Comparison of ENCODE assay signal across 21 cellular contexts in genomic region chr5:180717989-180718388, GRCh38. TPM values are rescaled to one million over a fixed set of nuclear protein-coding genes. Genes with fewer than 3 reads are reported as not detected.
DNase-seq lines count a peak whose midpoint lies in the region; ATAC-seq and TF ChIP-seq lines count a peak whose summit lies in the region.
"Had no signal": no experiment of that assay in that cellular context is flagged by ENCODE, and none has a peak within 500 bp of the region (broad histone marks: within the 10 kb centered on the region; RNA-seq: fewer than 3 reads in every experiment).

No MANE protein-coding gene starts in this region.

- peaks cover 0 to 12% (median 6%) of the 10 kb centered on the region in 5 donors for H3K36me3 Mint-ChIP-seq in naive thymus-derived CD4-positive, alpha-beta T cell
- H3K36me3 Mint-ChIP-seq: activated CD4-positive, alpha-beta memory T cell treated with anti-CD3 and anti-CD28 coated beads for 36 hours had no signal

- intact Hi-C loops in naive thymus-derived CD4-positive, alpha-beta T cell (cut with micrococcal nuclease), result loop anchor here (1.0 to 2.0 kb wide), 11 partner anchors 29 to 425 kb away; partner anchors contain the start of gene FLT4 (in 1 of the 2)

- no peak overlapping the region for H3K4me3 ChIP-seq in naive thymus-derived CD4-positive, alpha-beta T cell (ENCODE audit: low read length)
- H3K4me3 ChIP-seq: ovary, PC-9, sigmoid colon, SJSA1, transverse colon had no signal

- peak; percentile 27 for DNase-seq in GM13977 (ENCODE audit: low spot score)
- no peak for DNase-seq in naive thymus-derived CD4-positive, alpha-beta T cell
- no peak for DNase-seq in DMS 273 treated with DMSO at 0.1 percent for 48 hours (lab: John Stamatoyannopoulos, UW)
- no peak for DNase-seq in stimulated activated CD4-positive, alpha-beta T cell treated with anti-CD3 and anti-CD28 coated beads, Interleukin-2, amount 100 ng/mL, for 48 hours
- DNase-seq in DMS153 (lab: John Stamatoyannopoulos, UW), result no peak
- DNase-seq: NCI-H1417 treated with DMSO at 0.1 percent for 48 hours, ovary, sigmoid colon had no signal

- peak overlapping the region in 5 of 9 donors; percentile 11 to 71 (median 53) for H3K27ac Mint-ChIP-seq in naive thymus-derived CD4-positive, alpha-beta T cell
- H3K27ac Mint-ChIP-seq: activated CD4-positive, alpha-beta memory T cell treated with anti-CD3 and anti-CD28 coated beads for 36 hours; dendritic cell treated with granulocyte-macrophage colony-stimulating factor and Interleukin-4, amounts not matched to agents 40 ng/mL and 50 ng/mL, for 4 days; stimulated activated naive CD8-positive, alpha-beta T cell treated with anti-CD3 and anti-CD28 coated beads, Interleukin-15, Interleukin-2, amounts not matched to agents 100 ng/mL and 50 ng/mL, for 24 hours; T-helper 1 cell treated with Interleukin-12 subunit alpha and Interleukin-12 subunit beta and Interleukin-4 antibody, amounts not matched to agents 30 μg/mL and 1 μg/mL, for 36 hours had no signal

- H3K36me3 ChIP-seq in naive thymus-derived CD4-positive, alpha-beta T cell (ENCODE audit: control insufficient read depth in 2 of 3, insufficient read depth in 3 of 3, low read length in 3 of 3), result no peaks in the 10 kb centered on the region
- H3K36me3 ChIP-seq: ovary, sigmoid colon, SJSA1, transverse colon had no signal

- peak; percentile 62 for ATAC-seq in GM19023 (IDR thresholded peaks at IDR 0.05; ENCODE audit: unreplicated experiment)
- ATAC-seq in HG03196 (IDR thresholded peaks at IDR 0.05; ENCODE audit: unreplicated experiment), result peak; percentile 58
- ATAC-seq in naive thymus-derived CD4-positive, alpha-beta T cell, result no peak

- peaks cover 6 to 21% (median 17%) of the 10 kb centered on the region in 7 donors for H3K4me1 Mint-ChIP-seq in naive thymus-derived CD4-positive, alpha-beta T cell

- H3K9me3 ChIP-seq in naive thymus-derived CD4-positive, alpha-beta T cell (ENCODE audit: control insufficient read depth in 2 of 3, low read length in 3 of 3), result no peaks in the 10 kb centered on the region
- H3K9me3 ChIP-seq: ovary, sigmoid colon, SJSA1, transverse colon had no signal

- H3K27ac ChIP-seq in naive thymus-derived CD4-positive, alpha-beta T cell (ENCODE audit: low read depth, low read length), result no peak overlapping the region
- H3K27ac ChIP-seq: epithelial cell of prostate, ovary, PC-9, sigmoid colon, SJSA1, transverse colon had no signal

- peaks cover 0 to 16% of the 10 kb centered on the region in 2 donors for H3K4me1 ChIP-seq in naive thymus-derived CD4-positive, alpha-beta T cell (ENCODE audit: control insufficient read depth in 2 of 2, insufficient read depth in 2 of 2, low read length in 2 of 2)
- H3K4me1 ChIP-seq: sigmoid colon, SJSA1, transverse colon had no signal

- peaks cover 0 to 15% (median 0%) of the 10 kb centered on the region in 5 donors for H3K27me3 Mint-ChIP-seq in naive thymus-derived CD4-positive, alpha-beta T cell

- no peaks in the 10 kb centered on the region for H3K27me3 ChIP-seq in naive thymus-derived CD4-positive, alpha-beta T cell (ENCODE audit: control insufficient read depth in 2 of 2, insufficient read depth in 2 of 2, low read length in 2 of 2)
- H3K27me3 ChIP-seq: ovary, sigmoid colon had no signal

- H3K9me3 Mint-ChIP-seq in naive thymus-derived CD4-positive, alpha-beta T cell, result peaks cover 0 to 14% (median 4%) of the 10 kb centered on the region in 11 donors
- H3K9me3 Mint-ChIP-seq: dendritic cell treated with granulocyte-macrophage colony-stimulating factor and Interleukin-4, amounts not matched to agents 40 ng/mL and 50 ng/mL, for 4 days had no signal

- peak overlapping the region in 1 of 10 donors; percentile 48 for H3K4me3 Mint-ChIP-seq in naive thymus-derived CD4-positive, alpha-beta T cell
- H3K4me3 Mint-ChIP-seq: activated CD4-positive, alpha-beta memory T cell treated with anti-CD3 and anti-CD28 coated beads for 36 hours; dendritic cell treated with granulocyte-macrophage colony-stimulating factor and Interleukin-4, amounts not matched to agents 40 ng/mL and 50 ng/mL, for 4 days; stimulated activated naive CD8-positive, alpha-beta T cell treated with anti-CD3 and anti-CD28 coated beads, Interleukin-15, Interleukin-2, amounts not matched to agents 100 ng/mL and 50 ng/mL, for 24 hours; T-helper 1 cell treated with Interleukin-12 subunit alpha and Interleukin-12 subunit beta and Interleukin-4 antibody, amounts not matched to agents 30 μg/mL and 1 μg/mL, for 36 hours had no signal

- POLR2A ChIA-PET in naive thymus-derived CD4-positive, alpha-beta T cell (lab: Charles Lee), result interaction anchor here (0.9 to 2.3 kb wide), 3 partner anchors 33 to 113 kb away, joined by 3 to 15 read pairs (median 3); no protein-coding TSS in a partner anchor

- CTCF ChIA-PET in naive thymus-derived CD4-positive, alpha-beta T cell (lab: Charles Lee), result interaction anchor here (0.7 to 4.7 kb wide), 9 partner anchors 9 to 68 kb away, joined by 3 to 43 read pairs (median 5); no protein-coding TSS in a partner anchor

- in situ Hi-C loops in GM13977 (cut with MboI; ENCODE audit: low pct_unique_long_range_greater_than_20kb, low sequenced_read_pairs, unreplicated experiment), result no loop called here

- no peak for TF ChIP-seq CTCF in GM13977 (IDR thresholded peaks at IDR 0.05; ENCODE audit: extremely low read depth, insufficient read depth, missing control alignments)

RNA-seq across cellular contexts. Expression of gene OR2Y1, which starts 21.9 kb away (rescaled TPM):
- not detected for total RNA-seq in naive thymus-derived CD4-positive, alpha-beta T cell
- not detected for polyA plus RNA-seq in naive thymus-derived CD4-positive, alpha-beta T cell
- total RNA-seq: activated CD4-positive, alpha-beta memory T cell treated with anti-CD3 and anti-CD28 coated beads for 36 hours; mammary epithelial cell; myocyte; ovary; PC-9; sigmoid colon; SJSA1; transverse colon had no signal
- polyA plus RNA-seq: keratinocyte, mammary epithelial cell, ovary, sigmoid colon had no signal
